23 cellular contexts compared by ENCODE assay signal in genomic region chr15:79009388-79009787, GRCh38.
"Had no signal": no experiment of that assay in that cellular context is flagged by ENCODE, and none has a peak within 500 bp of the region (broad histone marks: within the 10 kb centered on the region; RNA-seq: fewer than 3 reads in every experiment).

No MANE protein-coding gene starts in this region.

- H3K27ac Mint-ChIP-seq: activated CD4-positive, alpha-beta T cell treated with anti-CD3 and anti-CD28 coated beads, Interleukin-2, amount 10 ng/mL, durations not matched to agents 7 days and 5 days; activated naive CD4-positive, alpha-beta T cell treated with anti-CD3 and anti-CD28 coated beads, Interleukin-2, amount 10 ng/mL, durations not matched to agents 7 days and 5 days; activated naive CD8-positive, alpha-beta T cell treated with anti-CD3 and anti-CD28 coated beads, Interleukin-2, amount 50 U/mL, for 24 hours; stimulated activated effector memory CD8-positive, alpha-beta T cell treated with anti-CD3 and anti-CD28 coated beads, Interleukin-12 subunit alpha, Interleukin-12 subunit beta, amount 100 ng/mL, for 72 hours had no signal

- H3K27ac ChIP-seq: coronary artery, gastrocnemius medialis, ovary, right lobe of liver, thoracic aorta, upper lobe of right lung had no signal

- FAIRE-seq: endometrium, keratinocyte, small intestine had no signal

- H3K36me3 Mint-ChIP-seq: activated naive CD4-positive, alpha-beta T cell treated with anti-CD3 and anti-CD28 coated beads, Interleukin-2, amount 10 ng/mL, durations not matched to agents 7 days and 5 days; brain; stimulated activated effector memory CD8-positive, alpha-beta T cell treated with anti-CD3 and anti-CD28 coated beads, Interleukin-12 subunit alpha, Interleukin-12 subunit beta, amount 100 ng/mL, for 72 hours had no signal

- ATAC-seq: activated CD4-positive, CD25-positive, alpha-beta regulatory T cell treated with anti-CD3 and anti-CD28 coated beads, Interleukin-2, amount 50 U/mL, for 24 hours; activated naive CD8-positive, alpha-beta T cell treated with anti-CD3 and anti-CD28 coated beads, Interleukin-2, amount 50 U/mL, for 24 hours; gastrocnemius medialis; left lobe of liver; stimulated activated effector memory CD8-positive, alpha-beta T cell treated with anti-CD3 and anti-CD28 coated beads, Interleukin-12 subunit alpha, Interleukin-12 subunit beta, amount 100 ng/mL, for 72 hours; upper lobe of right lung had no signal

- H3K4me3 ChIP-seq: coronary artery, gastrocnemius medialis, ovary, right lobe of liver, thoracic aorta, upper lobe of right lung had no signal

- H3K4me1 ChIP-seq: gastrocnemius medialis, right lobe of liver had no signal

- H3K27me3 Mint-ChIP-seq: activated CD4-positive, alpha-beta T cell treated with anti-CD3 and anti-CD28 coated beads, Interleukin-2, amount 10 ng/mL, durations not matched to agents 7 days and 5 days; brain had no signal

- H3K4me3 Mint-ChIP-seq: activated CD4-positive, alpha-beta T cell treated with anti-CD3 and anti-CD28 coated beads, Interleukin-2, amount 10 ng/mL, durations not matched to agents 7 days and 5 days; activated naive CD4-positive, alpha-beta T cell treated with anti-CD3 and anti-CD28 coated beads, Interleukin-2, amount 10 ng/mL, durations not matched to agents 7 days and 5 days; activated naive CD8-positive, alpha-beta T cell treated with anti-CD3 and anti-CD28 coated beads, Interleukin-2, amount 50 U/mL, for 24 hours; brain; central memory CD8-positive, alpha-beta T cell; neural crest cell; stimulated activated effector memory CD8-positive, alpha-beta T cell treated with anti-CD3 and anti-CD28 coated beads, Interleukin-12 subunit alpha, Interleukin-12 subunit beta, amount 100 ng/mL, for 72 hours had no signal

- DNase-seq: activated CD4-positive, alpha-beta T cell treated with anti-CD3 and anti-CD28 coated beads, Interleukin-2, amount 10 ng/mL, durations not matched to agents 7 days and 5 days; activated CD8-positive, alpha-beta memory T cell treated with anti-CD3 and anti-CD28 coated beads, Interleukin-2, amount 50 U/mL, for 48 hours; activated effector memory CD4-positive, alpha-beta T cell treated with Interleukin-2 at 50 U/mL for 16 hours; activated naive CD4-positive, alpha-beta T cell treated with anti-CD3 and anti-CD28 coated beads, Interleukin-2, amount 10 ng/mL, durations not matched to agents 7 days and 5 days; activated naive CD8-positive, alpha-beta T cell treated with anti-CD3 and anti-CD28 coated beads, Interleukin-2, amount 50 U/mL, for 24 hours; activated T-cell treated with anti-CD3 and anti-CD28 coated beads, Interleukin-2, amount 50 U/mL, for 48 hours; anterior cingulate cortex; gastrocnemius medialis; ovary; right lobe of liver; small intestine; stimulated activated CD4-positive, alpha-beta T cell treated with anti-CD3 and anti-CD28 coated beads, Interleukin-4, amount 100 ng/mL, for 24 hours; upper lobe of right lung had no signal

- H3K27me3 ChIP-seq: gastrocnemius medialis, ovary, right lobe of liver, upper lobe of right lung had no signal

- H3K36me3 ChIP-seq: gastrocnemius medialis, ovary, right lobe of liver, thoracic aorta, upper lobe of right lung had no signal

- H3K9me3 ChIP-seq: gastrocnemius medialis, ovary, right lobe of liver, thoracic aorta, upper lobe of right lung had no signal

- H3K9me3 Mint-ChIP-seq: activated CD4-positive, alpha-beta T cell treated with anti-CD3 and anti-CD28 coated beads, Interleukin-2, amount 10 ng/mL, durations not matched to agents 7 days and 5 days; activated naive CD4-positive, alpha-beta T cell treated with anti-CD3 and anti-CD28 coated beads, Interleukin-2, amount 10 ng/mL, durations not matched to agents 7 days and 5 days; activated naive CD8-positive, alpha-beta T cell treated with anti-CD3 and anti-CD28 coated beads, Interleukin-2, amount 50 U/mL, for 24 hours; brain; central memory CD8-positive, alpha-beta T cell; neural crest cell; stimulated activated effector memory CD8-positive, alpha-beta T cell treated with anti-CD3 and anti-CD28 coated beads, Interleukin-12 subunit alpha, Interleukin-12 subunit beta, amount 100 ng/mL, for 72 hours had no signal
